In the genomic region with DNA sequence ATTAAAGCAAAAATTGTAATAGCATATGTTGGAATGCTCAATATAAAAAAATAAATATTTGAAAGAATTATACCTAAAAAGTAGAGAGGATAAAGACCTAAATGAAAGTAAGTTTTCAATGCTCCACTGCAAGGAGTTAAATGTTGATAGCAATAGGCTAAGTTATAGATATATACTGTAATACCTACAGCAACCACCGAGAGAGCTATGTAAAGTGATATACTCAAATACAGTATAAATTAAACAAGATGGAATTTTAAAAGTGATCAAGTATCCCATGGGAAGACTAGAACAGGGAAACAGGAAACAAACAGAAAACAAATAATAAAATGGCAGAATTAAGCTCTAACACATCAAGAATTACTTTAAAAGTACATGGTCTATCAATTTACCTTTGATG, we compare ENCODE assay signal across 24 cellular contexts.
A peak's percentile ranks its signal among the peaks of the same experiment; 100 is the strongest.
DNase-seq lines count a peak whose midpoint lies in the region; ATAC-seq and TF ChIP-seq lines count a peak whose summit lies in the region.
"Had no signal": no experiment of that assay in that cellular context is flagged by ENCODE, and none has a peak within 500 bp of the region (broad histone marks: within the 10 kb centered on the region; RNA-seq: fewer than 3 reads in every experiment).

No MANE protein-coding gene starts in this region.

- POLR2A ChIA-PET in activated CD4-positive, alpha-beta T cell treated with anti-CD3 and anti-CD28 coated beads for 36 hours (lab: Charles Lee) = interaction anchor here (1.0 kb wide), 1 partner anchor 100 kb away, joined by 3 read pairs; no protein-coding TSS in a partner anchor
- POLR2A ChIA-PET in activated CD4-positive, alpha-beta T cell treated with anti-CD3 and anti-CD28 coated beads, Interleukin-2, amount 10 ng/mL, durations not matched to agents 7 days and 5 days (lab: Charles Lee) = no interaction called here
- POLR2A ChIA-PET in CD4-positive, alpha-beta T cell (lab: Charles Lee) = no interaction called here
- POLR2A ChIA-PET in OCI-LY7 (lab: Charles Lee) = interaction anchor here (0.8 to 1.6 kb wide), 2 partner anchors 9 to 11 kb away, joined by 3 to 4 read pairs; no protein-coding TSS in a partner anchor

- H3K4me3 ChIP-seq in OCI-LY7 (ENCODE audit: low read depth, low read length, poor library complexity, severe bottlenecking) (no peak overlapping the region), colonic mucosa (no peak overlapping the region), sigmoid colon (no peak overlapping the region)
- H3K4me3 ChIP-seq: skin epidermis, vagina had no signal

- no peaks in the 10 kb centered on the region for H3K27me3 ChIP-seq in CD4-positive, alpha-beta T cell (ENCODE audit: control insufficient read depth, insufficient read depth, low read length)
- H3K27me3 ChIP-seq in colonic mucosa (no peaks in the 10 kb centered on the region), sigmoid colon (no peaks in the 10 kb centered on the region)
- H3K27me3 ChIP-seq: vagina had no signal

- H3K9me3 ChIP-seq in CD4-positive, alpha-beta T cell (ENCODE audit: control insufficient read depth, low read length) = no peaks in the 10 kb centered on the region
- H3K9me3 ChIP-seq in OCI-LY7 (ENCODE audit: low read length) (no peaks in the 10 kb centered on the region), colonic mucosa (no peaks in the 10 kb centered on the region), sigmoid colon (no peaks in the 10 kb centered on the region)
- H3K9me3 ChIP-seq: vagina had no signal

- peaks cover 10% of the 10 kb centered on the region for H3K9me3 Mint-ChIP-seq in activated CD4-positive, alpha-beta T cell treated with anti-CD3 and anti-CD28 coated beads for 36 hours (ENCODE audit: low read depth)
- peaks cover 16% of the 10 kb centered on the region for H3K9me3 Mint-ChIP-seq in activated CD4-positive, alpha-beta T cell treated with anti-CD3 and anti-CD28 coated beads, Interleukin-2, amount 10 ng/mL, durations not matched to agents 7 days and 5 days
- peaks cover 7% of the 10 kb centered on the region for H3K9me3 Mint-ChIP-seq in CD4-positive, alpha-beta T cell
- no peaks in the 10 kb centered on the region for H3K9me3 Mint-ChIP-seq in effector memory CD8-positive, alpha-beta T cell

- TF ChIP-seq POLR2A in sigmoid colon (IDR thresholded peaks at IDR 0.05) = no peak

- intact Hi-C loops in activated CD4-positive, alpha-beta T cell treated with anti-CD3 and anti-CD28 coated beads for 36 hours (cut with DNase I, micrococcal nuclease) = loop anchor here in 1 of 2 experiments (1.0 to 5.0 kb wide), 2 partner anchors 61 to 308 kb away; no protein-coding TSS in a partner anchor
- intact Hi-C loops in CD4-positive, alpha-beta T cell (cut with DNase I, micrococcal nuclease) = no loop called here
- intact Hi-C loops in OCI-LY7 (cut with micrococcal nuclease; ENCODE audit: unreplicated experiment) (no loop called here), colonic mucosa (cut with DNase I) (no loop called here), sigmoid colon (cut with DNase I) (no loop called here)

- H3K36me3 Mint-ChIP-seq in activated CD4-positive, alpha-beta T cell treated with anti-CD3 and anti-CD28 coated beads for 36 hours (ENCODE audit: low read depth) = peaks cover 11% of the 10 kb centered on the region
- peaks cover 9% of the 10 kb centered on the region for H3K36me3 Mint-ChIP-seq in activated CD4-positive, alpha-beta T cell treated with anti-CD3 and anti-CD28 coated beads, Interleukin-2, amount 10 ng/mL, durations not matched to agents 7 days and 5 days (ENCODE audit: low read depth)
- no peaks in the 10 kb centered on the region for H3K36me3 Mint-ChIP-seq in CD4-positive, alpha-beta T cell (ENCODE audit: low read depth)
- H3K36me3 Mint-ChIP-seq in effector memory CD8-positive, alpha-beta T cell (ENCODE audit: insufficient read depth) = no peaks in the 10 kb centered on the region
- H3K36me3 Mint-ChIP-seq: T-cell had no signal

- TF ChIP-seq CTCF in CD4-positive, alpha-beta T cell (IDR thresholded peaks at IDR 0.05) = peak; percentile 20
- TF ChIP-seq CTCF in OCI-LY7 (conservative IDR thresholded peaks at IDR 0.05; ENCODE audit: low read length) = peak; percentile 43; the same call in 1 of the 2 replicates
- no peak for TF ChIP-seq CTCF in colonic mucosa (IDR thresholded peaks at IDR 0.05)
- no peak for TF ChIP-seq CTCF in sigmoid colon (IDR thresholded peaks at IDR 0.05)

- no peak for DNase-seq in activated CD4-positive, alpha-beta T cell treated with anti-CD3 and anti-CD28 coated beads for 36 hours
- DNase-seq in activated CD4-positive, alpha-beta T cell treated with anti-CD3 and anti-CD28 coated beads, Interleukin-2, amount 10 ng/mL, durations not matched to agents 7 days and 5 days = no peak
- no peak for DNase-seq in CD4-positive, alpha-beta T cell
- DNase-seq in OCI-LY7 (ENCODE audit: low spot score) (peak; percentile 9), colonic mucosa (no peak), sigmoid colon (no peak), COR-L47 (lab: John Stamatoyannopoulos, UW) (no peak)
- DNase-seq in effector memory CD8-positive, alpha-beta T cell = no peak
- DNase-seq: activated CD8-positive, alpha-beta memory T cell treated with anti-CD3 and anti-CD28 coated beads for 24 hours; activated effector memory CD4-positive, alpha-beta T cell treated with anti-CD3 and anti-CD28 coated beads, Interleukin-2, amount 50 U/mL, for 16 hours; aorta; central memory CD4-positive, alpha-beta T cell; DMS153; left cardiac atrium; NCI-H2029 treated with DMSO at 0.1 percent for 48 hours; NCI-H510A; nephron progenitor cell; T-cell had no signal

- no peak overlapping the region for H3K4me2 ChIP-seq in OCI-LY7 (ENCODE audit: low read length)

- H2AFZ ChIP-seq in OCI-LY7 (ENCODE audit: low read length) = no peak overlapping the region

- H3K36me3 ChIP-seq in OCI-LY7 (ENCODE audit: insufficient read depth, low read length) (no peaks in the 10 kb centered on the region), colonic mucosa (no peaks in the 10 kb centered on the region), sigmoid colon (no peaks in the 10 kb centered on the region)
- H3K36me3 ChIP-seq: vagina had no signal

- H4K20me1 ChIP-seq in OCI-LY7 (ENCODE audit: insufficient read depth, low read length) = no peaks in the 10 kb centered on the region

- H3K27ac Mint-ChIP-seq in activated CD4-positive, alpha-beta T cell treated with anti-CD3 and anti-CD28 coated beads for 36 hours = peak overlapping the region; percentile 47
- no peak overlapping the region for H3K27ac Mint-ChIP-seq in activated CD4-positive, alpha-beta T cell treated with anti-CD3 and anti-CD28 coated beads, Interleukin-2, amount 10 ng/mL, durations not matched to agents 7 days and 5 days
- peak overlapping the region; percentile 14 for H3K27ac Mint-ChIP-seq in CD4-positive, alpha-beta T cell
- H3K27ac Mint-ChIP-seq in effector memory CD8-positive, alpha-beta T cell = peak overlapping the region in 1 of 2 donors; percentile 15
- H3K27ac Mint-ChIP-seq: nephron progenitor cell, progenitor cell of endocrine pancreas had no signal

- no peaks in the 10 kb centered on the region for H3K27me3 Mint-ChIP-seq in activated CD4-positive, alpha-beta T cell treated with anti-CD3 and anti-CD28 coated beads for 36 hours
- H3K27me3 Mint-ChIP-seq in activated CD4-positive, alpha-beta T cell treated with anti-CD3 and anti-CD28 coated beads, Interleukin-2, amount 10 ng/mL, durations not matched to agents 7 days and 5 days = no peaks in the 10 kb centered on the region
- no peaks in the 10 kb centered on the region for H3K27me3 Mint-ChIP-seq in CD4-positive, alpha-beta T cell
- H3K27me3 Mint-ChIP-seq in effector memory CD8-positive, alpha-beta T cell = no peaks in the 10 kb centered on the region
- H3K27me3 Mint-ChIP-seq: CD4-positive, CD25-positive, alpha-beta regulatory T cell; progenitor cell of endocrine pancreas; T-cell had no signal

- H3K4me1 Mint-ChIP-seq in activated CD4-positive, alpha-beta T cell treated with anti-CD3 and anti-CD28 coated beads for 36 hours = peaks cover 22% of the 10 kb centered on the region
- peaks cover 14% of the 10 kb centered on the region for H3K4me1 Mint-ChIP-seq in activated CD4-positive, alpha-beta T cell treated with anti-CD3 and anti-CD28 coated beads, Interleukin-2, amount 10 ng/mL, durations not matched to agents 7 days and 5 days
- peaks cover 15% of the 10 kb centered on the region for H3K4me1 Mint-ChIP-seq in CD4-positive, alpha-beta T cell (ENCODE audit: low read depth)
- H3K4me1 Mint-ChIP-seq in effector memory CD8-positive, alpha-beta T cell (ENCODE audit: low read depth in 2 of 2) = no peaks in the 10 kb centered on the region
- H3K4me1 Mint-ChIP-seq: nephron progenitor cell had no signal

- TF ChIP-seq EP300 in sigmoid colon (IDR thresholded peaks at IDR 0.05) = no peak

- CTCF ChIA-PET in activated CD4-positive, alpha-beta T cell treated with anti-CD3 and anti-CD28 coated beads for 36 hours (lab: Charles Lee) = interaction anchor here (0.6 to 1.4 kb wide), 5 partner anchors 17 to 311 kb away, joined by 3 to 5 read pairs (median 3); no protein-coding TSS in a partner anchor
- CTCF ChIA-PET in activated CD4-positive, alpha-beta T cell treated with anti-CD3 and anti-CD28 coated beads, Interleukin-2, amount 10 ng/mL, durations not matched to agents 7 days and 5 days (lab: Charles Lee) = interaction anchor here (0.7 to 0.9 kb wide), 2 partner anchors 20 to 321 kb away, joined by 3 read pairs; no protein-coding TSS in a partner anchor
- CTCF ChIA-PET in CD4-positive, alpha-beta T cell (lab: Charles Lee) = no interaction called here
- CTCF ChIA-PET in OCI-LY7 (lab: Charles Lee; ENCODE audit: unreplicated experiment) = no interaction called here

- no peaks in the 10 kb centered on the region for H3K79me2 ChIP-seq in OCI-LY7 (ENCODE audit: insufficient read depth, low read depth, low read length)

- WGBS in sigmoid colon, 2 donors = 7 to 51% methylated on average over 1 of the region's 1 CpG

- no peaks in the 10 kb centered on the region for H3K9me2 ChIP-seq in OCI-LY7 (ENCODE audit: insufficient read depth, low read length)

- H3K4me1 ChIP-seq in OCI-LY7 (ENCODE audit: insufficient read depth, low read length, poor library complexity, severe bottlenecking) (no peaks in the 10 kb centered on the region), colonic mucosa (no peaks in the 10 kb centered on the region), sigmoid colon (no peaks in the 10 kb centered on the region)
- H3K4me1 ChIP-seq: vagina had no signal

- no peak overlapping the region for H3K9ac ChIP-seq in colonic mucosa (ENCODE audit: low read depth in 2 of 2, low read length in 2 of 2)

- no peak overlapping the region for H3K4me3 Mint-ChIP-seq in activated CD4-positive, alpha-beta T cell treated with anti-CD3 and anti-CD28 coated beads for 36 hours
- no peak overlapping the region for H3K4me3 Mint-ChIP-seq in activated CD4-positive, alpha-beta T cell treated with anti-CD3 and anti-CD28 coated beads, Interleukin-2, amount 10 ng/mL, durations not matched to agents 7 days and 5 days
- H3K4me3 Mint-ChIP-seq in CD4-positive, alpha-beta T cell = no peak overlapping the region
- no peak overlapping the region for H3K4me3 Mint-ChIP-seq in effector memory CD8-positive, alpha-beta T cell
- H3K4me3 Mint-ChIP-seq: CD4-positive, CD25-positive, alpha-beta regulatory T cell; nephron progenitor cell; T-cell had no signal

- BruUV-seq in OCI-LY7 (replicated peaks; lab: Mats Ljungman, UMichigan) = no TSS peak

- ATAC-seq in activated CD4-positive, alpha-beta T cell treated with anti-CD3 and anti-CD28 coated beads for 36 hours = peak; percentile 67
- peak; percentile 64 for ATAC-seq in CD4-positive, alpha-beta T cell (ENCODE audit: poor library complexity)
- peak; percentile 36 for ATAC-seq in effector memory CD8-positive, alpha-beta T cell (replicated peaks)
- ATAC-seq: HCT116, left cardiac atrium had no signal

- no peak overlapping the region for H3K27ac ChIP-seq in CD4-positive, alpha-beta T cell (ENCODE audit: low read depth, low read length)
- H3K27ac ChIP-seq in OCI-LY7 (ENCODE audit: low read depth, low read length, poor library complexity, severe bottlenecking) (no peak overlapping the region), colonic mucosa (no peak overlapping the region), sigmoid colon (no peak overlapping the region)
- H3K27ac ChIP-seq: skin epidermis, vagina, VCaP had no signal

Comparison
In these comparisons a context has a peak if more than half of its experiments do, and no peak if none do; other contexts are left out.
1. POLR2A ChIA-PET loops: an anchor here in activated CD4-positive, alpha-beta T cell treated with anti-CD3 and anti-CD28 coated beads for 36 hours (1.0 kb wide) and OCI-LY7 (0.8 to 1.6 kb wide); none called in activated CD4-positive, alpha-beta T cell treated with anti-CD3 and anti-CD28 coated beads, Interleukin-2, amount 10 ng/mL, durations not matched to agents 7 days and 5 days and CD4-positive, alpha-beta T cell.
2. CTCF ChIP-seq: peak in CD4-positive, alpha-beta T cell (single experiment) and OCI-LY7 (single experiment); none in colonic mucosa (single experiment) and sigmoid colon (0 of 4).
3. CTCF ChIA-PET loops: an anchor here in activated CD4-positive, alpha-beta T cell treated with anti-CD3 and anti-CD28 coated beads for 36 hours (0.6 to 1.4 kb wide) and activated CD4-positive, alpha-beta T cell treated with anti-CD3 and anti-CD28 coated beads, Interleukin-2, amount 10 ng/mL, durations not matched to agents 7 days and 5 days (0.7 to 0.9 kb wide); none called in CD4-positive, alpha-beta T cell and OCI-LY7.
4. Peak in every context shown above with its lines, with median percentiles within 50 percentile points of each other: ATAC-seq.